ENCODE assay signal across 8 cellular contexts in genomic region chr10:11113156-11113555, GRCh38.
DNase-seq lines count a peak whose midpoint lies in the region; ATAC-seq and TF ChIP-seq lines count a peak whose summit lies in the region.

No MANE protein-coding gene starts in this region.

- no peaks in the 10 kb centered on the region for H3K4me1 ChIP-seq in Karpas-422 (ENCODE audit: low read length)

- H3K4me2 ChIP-seq in Karpas-422 (ENCODE audit: low read depth, low read length, poor library complexity, severe bottlenecking) = no peak overlapping the region

- peak; percentile 78 for TF ChIP-seq CTCF in CD14-positive monocyte (IDR thresholded peaks at IDR 0.05)
- peak; percentile 20 for TF ChIP-seq CTCF in epithelial cell of proximal tubule (conservative IDR thresholded peaks at IDR 0.05; ENCODE audit: low read depth, low read length)

- intact Hi-C loops in CD14-positive monocyte (cut with micrococcal nuclease) = loop anchor here in 1 of 2 donors (5.0 kb wide), 1 partner anchor 54 kb away; no protein-coding TSS in a partner anchor

- no peaks in the 10 kb centered on the region for H4K20me1 ChIP-seq in Karpas-422 (ENCODE audit: insufficient read depth, low read depth, low read length)

- H3K36me3 ChIP-seq in Karpas-422 (ENCODE audit: insufficient read depth, low read length) = no peaks in the 10 kb centered on the region

- no peak overlapping the region for H3K27ac ChIP-seq in Karpas-422 (ENCODE audit: low read length)

- H3K4me3 Mint-ChIP-seq in CD14-positive monocyte = no peak overlapping the region

- H3K36me3 Mint-ChIP-seq in CD14-positive monocyte = no peaks in the 10 kb centered on the region

- peaks cover 0 to 2% (median 0%) of the 10 kb centered on the region in 3 donors for H3K27me3 Mint-ChIP-seq in CD14-positive monocyte (ENCODE audit: low read depth in 3 of 3)

- H3K27ac Mint-ChIP-seq in CD14-positive monocyte = no peak overlapping the region

- H3K79me2 ChIP-seq in Karpas-422 (ENCODE audit: low read length) = no peaks in the 10 kb centered on the region

- peaks cover 7% of the 10 kb centered on the region for H3K4me1 Mint-ChIP-seq in CD14-positive monocyte

- H3K9me2 ChIP-seq in Karpas-422 (replicated peaks; ENCODE audit: insufficient read depth, low read length) = no peaks in the 10 kb centered on the region

- H3K4me3 ChIP-seq in Karpas-422 (ENCODE audit: low read length) (no peak overlapping the region), epithelial cell of proximal tubule (ENCODE audit: low read depth, low read length) (no peak overlapping the region)

- H2AFZ ChIP-seq in Karpas-422 (ENCODE audit: low read length) = no peak overlapping the region

- peaks cover 2 to 11% (median 6%) of the 10 kb centered on the region in 7 donors for H3K9me3 Mint-ChIP-seq in CD14-positive monocyte

- DNase-seq in CD14-positive monocyte (ENCODE audit: low spot score) = no peak
- peak; percentile 69 for DNase-seq in Karpas-422
- DNase-seq in epithelial cell of proximal tubule (ENCODE audit: low read depth) = no peak
- no peak for DNase-seq in NCI-H2107 (lab: John Stamatoyannopoulos, UW)
- no peak for DNase-seq in SW480 (ENCODE audit: low spot score)
- DNase-seq in NCI-H2081 (lab: John Stamatoyannopoulos, UW) = no peak
- no peak for DNase-seq in NCI-H446 (lab: John Stamatoyannopoulos, UW)

- no peak overlapping the region for H3K9ac ChIP-seq in Karpas-422 (ENCODE audit: low read length)

- H3K9me3 ChIP-seq in Karpas-422 (ENCODE audit: low read length) = no peaks in the 10 kb centered on the region

- no peaks in the 10 kb centered on the region for H3K27me3 ChIP-seq in Karpas-422 (ENCODE audit: low read length)

- ATAC-seq in GM18861 (IDR thresholded peaks at IDR 0.05; ENCODE audit: unreplicated experiment) = peak; percentile 80
